Comparison of ENCODE assay signal across 17 cellular contexts in genomic region chr7:80656029-80656428, GRCh38. TPM values are rescaled to one million over a fixed set of nuclear protein-coding genes. Genes with fewer than 3 reads are reported as not detected.
DNase-seq lines count a peak whose midpoint lies in the region; ATAC-seq, FAIRE-seq and TF ChIP-seq lines count a peak whose summit lies in the region.
"Had no signal": no experiment of that assay in that cellular context is flagged by ENCODE, and none has a peak within 500 bp of the region (broad histone marks: within the 10 kb centered on the region; RNA-seq: fewer than 3 reads in every experiment).

No MANE protein-coding gene starts in this region.

- H3K27ac Mint-ChIP-seq in MCF 10A (ENCODE audit: low read depth, unreplicated experiment) = no peak overlapping the region
- H3K27ac Mint-ChIP-seq: CD4-positive, alpha-beta T cell had no signal

- H2BK120ac ChIP-seq in IMR-90 (ENCODE audit: low read depth, low read length) = 0 out of 2 replicates have a peak overlapping the region, but pooled peaks have one; percentile 11

- BruUV-seq in mammary epithelial cell (replicated peaks; lab: Mats Ljungman, UMichigan) (no TSS peak), MCF 10A (replicated peaks; lab: Mats Ljungman, UMichigan) (no TSS peak), IMR-90 (replicated peaks; lab: Mats Ljungman, UMichigan) (no TSS peak), HepG2 (replicated peaks; lab: Mats Ljungman, UMichigan) (no TSS peak)

- peak overlapping the region; percentile 3 for H2AFZ ChIP-seq in mammary epithelial cell (ENCODE audit: low read depth, low read length)
- no peak overlapping the region for H2AFZ ChIP-seq in IMR-90 (replicated peaks; ENCODE audit: low read length, poor library complexity)
- no peak overlapping the region for H2AFZ ChIP-seq in HepG2 (ENCODE audit: low read length)
- H2AFZ ChIP-seq: GM23248 had no signal

- H2BK15ac ChIP-seq in IMR-90 (ENCODE audit: low read depth, low read length) = 0 out of 3 replicates have a peak overlapping the region, but pooled peaks have one; percentile 30

- H3K4me3 ChIP-seq in mammary epithelial cell (replicated peaks in 1 of 3; ENCODE audit: insufficient read depth in 1 of 3, low read depth in 2 of 3, low read length in 3 of 3) (no peak overlapping the region), IMR-90 (ENCODE audit: insufficient read depth, low read depth, low read length) (no peak overlapping the region), HepG2 (replicated peaks in 1 of 3; ENCODE audit: insufficient read depth in 1 of 3, low read depth in 2 of 3, low read length in 3 of 3) (no peak overlapping the region; a peak in 1 of 6 replicates), subcutaneous abdominal adipose tissue (ENCODE audit: low read depth in 1 of 5, low read length in 5 of 5) (peak overlapping the region in 2 of 5 donors; percentile 1 to 26)
- H3K4me3 ChIP-seq: BLaER1 treated with 17β-estradiol and CSF1 and Interleukin-3, amounts not matched to agents 10 nM and 100 nM; GM12878; GM23248 had no signal

- H3K27me3 Mint-ChIP-seq in MCF 10A (ENCODE audit: insufficient read depth, unreplicated experiment) = no peaks in the 10 kb centered on the region
- H3K27me3 Mint-ChIP-seq: CD4-positive, alpha-beta T cell had no signal

- dilution Hi-C loops in mammary epithelial cell (cut with HindIII; ENCODE audit: low sequenced_read_pairs) = no loop called here
- dilution Hi-C loops in IMR-90 (cut with HindIII; ENCODE audit: low sequenced_read_pairs, unreplicated experiment) = no loop called here

- no peak overlapping the region for H4K91ac ChIP-seq in IMR-90 (ENCODE audit: insufficient read depth, low read depth, low read length)

- H3K56ac ChIP-seq in IMR-90 (ENCODE audit: extremely low read depth, insufficient read depth, low read length) = no peak overlapping the region

- CTCF ChIA-PET in mammary epithelial cell (lab: Charles Lee; ENCODE audit: low non-redundant PET) = no interaction called here
- CTCF ChIA-PET in MCF 10A (lab: Yijun Ruan, JAX) = no interaction called here
- CTCF ChIA-PET in IMR-90 (lab: Yijun Ruan, JAX) = no interaction called here
- CTCF ChIA-PET in HepG2 (lab: Yijun Ruan, JAX; ENCODE audit: low intra/inter-chr PET ratio, low total read pairs) = no interaction called here

- no peak overlapping the region for H3K4me2 ChIP-seq in mammary epithelial cell (ENCODE audit: insufficient read depth, low read depth, low read length)
- H3K4me2 ChIP-seq in IMR-90 (ENCODE audit: low read depth, low read length) = no peak overlapping the region
- 0 out of 2 replicates have a peak overlapping the region, but pooled peaks have one; percentile 19 for H3K4me2 ChIP-seq in HepG2 (ENCODE audit: low read depth, low read length)

- H3K18ac ChIP-seq in IMR-90 (ENCODE audit: low read depth, low read length) = peak overlapping the region; percentile 24; the same call in 1 of the 2 replicates

- FAIRE-seq in HepG2 (lab: Jason Lieb, UNC) (no peak), GM12892 (lab: Jason Lieb, UNC) (no peak)
- FAIRE-seq: GM12878 had no signal

- 0 out of 4 replicates have a peak overlapping the region, but pooled peaks of 1 of the 2 experiments have one; percentile 1 for H4K8ac ChIP-seq in IMR-90 (ENCODE audit: low read depth in 2 of 2, low read length in 2 of 2)

- H3K4me1 ChIP-seq in mammary epithelial cell (ENCODE audit: insufficient read depth, low read length) (no peaks in the 10 kb centered on the region), IMR-90 (ENCODE audit: control insufficient read depth, insufficient read depth, low read length) (peaks cover 2% of the 10 kb centered on the region), HepG2 (ENCODE audit: insufficient read depth, low read length) (peaks cover 23% of the 10 kb centered on the region), subcutaneous abdominal adipose tissue (ENCODE audit: control insufficient read depth in 5 of 5, insufficient read depth in 5 of 5, low read length in 5 of 5) (peaks cover 7 to 97% (median 93%) of the 10 kb centered on the region in 5 donors)

- H2BK20ac ChIP-seq in IMR-90 (ENCODE audit: low read depth, low read length) = peak overlapping the region; percentile 49; the same call in 1 of the 2 replicates

- no peak overlapping the region for H2AK5ac ChIP-seq in IMR-90 (ENCODE audit: low read depth, low read length)

- H2AK9ac ChIP-seq in IMR-90 (replicated peaks; ENCODE audit: low read depth, low read length, poor library complexity) = no peak overlapping the region

- no peaks in the 10 kb centered on the region; the same call in 1 of the 2 replicates for H3K9me1 ChIP-seq in IMR-90 (ENCODE audit: insufficient read depth, low read length)

- TF ChIP-seq CTCF in mammary epithelial cell (conservative IDR thresholded peaks at IDR 0.05 in 1 of 2, IDR thresholded peaks at IDR 0.05 in 1 of 2; ENCODE audit: extremely low read depth in 1 of 2, insufficient read depth in 1 of 2, low read depth in 1 of 2, low read length in 2 of 2) = no peak
- TF ChIP-seq CTCF in MCF 10A (IDR thresholded peaks at IDR 0.05; ENCODE audit: unreplicated experiment) = no peak
- no peak for TF ChIP-seq CTCF in IMR-90 (conservative IDR thresholded peaks at IDR 0.05; ENCODE audit: low read depth, low read length)
- TF ChIP-seq CTCF in HepG2 (CRISPR knock-in tag; IDR thresholded peaks at IDR 0.05) = no peak

- no peak for TF ChIP-seq RAD21 in IMR-90 (IDR thresholded peaks at IDR 0.05; ENCODE audit: low read length)
- no peak for TF ChIP-seq RAD21 in HepG2 (CRISPR knock-in tag; IDR thresholded peaks at IDR 0.05)

- DNase-seq in mammary epithelial cell (no peak), MCF 10A (ENCODE audit: unreplicated experiment) (no peak), IMR-90 (no peak), HepG2 (ENCODE audit: low spot score) (peak; percentile 11), foreskin melanocyte (no peak), GM12892 (ENCODE audit: insufficient read length) (no peak)
- DNase-seq: ACHN; CD4-positive, alpha-beta T cell; DMS79; GM23248 had no signal

- H3K9ac ChIP-seq in mammary epithelial cell (ENCODE audit: insufficient read depth, low read length) (no peak overlapping the region), IMR-90 (ENCODE audit: low read depth, low read length) (no peak overlapping the region), HepG2 (ENCODE audit: insufficient read depth, low read depth, low read length) (no peak overlapping the region), subcutaneous abdominal adipose tissue (ENCODE audit: low read length in 5 of 5) (peak overlapping the region in 1 of 5 donors; percentile 57)
- H3K9ac ChIP-seq: BLaER1 treated with 17β-estradiol and CSF1 and Interleukin-3, amounts not matched to agents 10 nM and 100 nM; GM23248 had no signal

- WGBS in mammary epithelial cell (ENCODE audit: low coverage, missing lambda C conversion rate) = 81% methylated on average over 4 of the region's 4 CpGs
- WGBS in IMR-90 (ENCODE audit: extremely low coverage in 2 of 2, insufficient read length in 1 of 2), 2 experiments = no CpG with 5 or more reads among the region's 4 CpGs
- WGBS in HepG2 (ENCODE audit: low lambda C conversion rate) = 22% methylated on average over 4 of the region's 4 CpGs

- H3K79me2 ChIP-seq in mammary epithelial cell (ENCODE audit: insufficient read depth, low read length) = no peaks in the 10 kb centered on the region
- no peaks in the 10 kb centered on the region for H3K79me2 ChIP-seq in HepG2 (ENCODE audit: insufficient read depth, low read length)

- no peaks in the 10 kb centered on the region for H3K9me3 Mint-ChIP-seq in MCF 10A (ENCODE audit: unreplicated experiment)
- H3K9me3 Mint-ChIP-seq: CD4-positive, alpha-beta T cell had no signal

- no peak overlapping the region for H2BK5ac ChIP-seq in IMR-90 (ENCODE audit: low read depth, low read length, poor library complexity, severe bottlenecking)

- H3K4me3 Mint-ChIP-seq in MCF 10A (ENCODE audit: unreplicated experiment) = no peak overlapping the region
- H3K4me3 Mint-ChIP-seq: CD4-positive, alpha-beta T cell had no signal

- H3K27me3 ChIP-seq in mammary epithelial cell (ENCODE audit: insufficient read depth, low read length) (no peaks in the 10 kb centered on the region), IMR-90 (ENCODE audit: control insufficient read depth, insufficient read depth, low read length) (no peaks in the 10 kb centered on the region), HepG2 (ENCODE audit: control insufficient read depth in 1 of 2, insufficient read depth in 2 of 2, low read length in 2 of 2) (no peaks in the 10 kb centered on the region), subcutaneous abdominal adipose tissue (ENCODE audit: control insufficient read depth in 5 of 5, insufficient read depth in 4 of 5, low read length in 5 of 5) (no peaks in the 10 kb centered on the region)
- H3K27me3 ChIP-seq: BLaER1 treated with 17β-estradiol and CSF1 and Interleukin-3, amounts not matched to agents 10 nM and 100 nM had no signal

- H3K36me3 ChIP-seq in mammary epithelial cell (ENCODE audit: insufficient read depth, low read length) (no peaks in the 10 kb centered on the region), IMR-90 (ENCODE audit: control insufficient read depth, insufficient read depth, low read length) (no peaks in the 10 kb centered on the region), HepG2 (replicated peaks in 1 of 2; ENCODE audit: control insufficient read depth in 1 of 2, insufficient read depth in 2 of 2, low read length in 2 of 2) (no peaks in the 10 kb centered on the region), subcutaneous abdominal adipose tissue (ENCODE audit: control insufficient read depth in 5 of 5, insufficient read depth in 5 of 5, low read length in 5 of 5) (peaks cover 30 to 84% (median 40%) of the 10 kb centered on the region in 5 donors)

- H3K79me1 ChIP-seq in IMR-90 (ENCODE audit: low read depth in 1 of 2, low read length in 2 of 2) = no peaks in the 10 kb centered on the region

- no peak for TF ChIP-seq POLR2A in IMR-90 (IDR thresholded peaks at IDR 0.05; ENCODE audit: low read depth, low read length)
- no peak for TF ChIP-seq POLR2A in HepG2 (IDR thresholded peaks at IDR 0.05; ENCODE audit: insufficient read depth in 1 of 2, low read depth in 2 of 2, low read length in 2 of 2)
- no peak for TF ChIP-seq POLR2A in GM12892 (IDR thresholded peaks at IDR 0.05; ENCODE audit: low read depth, low read length)

- 0 out of 2 replicates have a peak overlapping the region, but pooled peaks have one; percentile 14 for H3K14ac ChIP-seq in IMR-90 (replicated peaks; ENCODE audit: low read depth, low read length)

- intact Hi-C loops in mammary epithelial cell (cut with micrococcal nuclease) = loop anchor here (5.0 kb wide), 1 partner anchor 524 kb away; the partner anchor contains the start of gene GNAI1
- intact Hi-C loops in MCF 10A (cut with micrococcal nuclease) = loop anchor here (5.0 kb wide), 1 partner anchor 594 kb away; no protein-coding TSS in a partner anchor
- intact Hi-C loops in IMR-90 (cut with micrococcal nuclease) = loop anchor here (10.0 kb wide), 1 partner anchor 571 kb away; no protein-coding TSS in a partner anchor
- intact Hi-C loops in HepG2 (cut with micrococcal nuclease; ENCODE audit: unreplicated experiment) = loop anchor here (10.0 kb wide), 2 partner anchors 521 to 591 kb away; partner anchors contain the start of gene GNAI1

- no peak for ATAC-seq in IMR-90 (ENCODE audit: low read depth)
- ATAC-seq in HepG2 = no peak
- ATAC-seq: GM12878, HCT116 had no signal

- POLR2A ChIA-PET in MCF 10A (lab: Yijun Ruan, JAX) = no interaction called here
- POLR2A ChIA-PET in IMR-90 (lab: Charles Lee; ENCODE audit: unreplicated experiment) = no interaction called here
- POLR2A ChIA-PET in HepG2 (lab: Yijun Ruan, JAX) = no interaction called here

- H3K4me1 Mint-ChIP-seq in MCF 10A (ENCODE audit: insufficient read depth, unreplicated experiment) = no peaks in the 10 kb centered on the region

- H3K36me3 Mint-ChIP-seq in MCF 10A (ENCODE audit: insufficient read depth, unreplicated experiment) = peaks cover 5% of the 10 kb centered on the region

- no peaks in the 10 kb centered on the region for H3K9me3 ChIP-seq in mammary epithelial cell (replicated peaks; ENCODE audit: insufficient read depth, low read length)
- no peaks in the 10 kb centered on the region for H3K9me3 ChIP-seq in IMR-90 (ENCODE audit: control insufficient read depth, insufficient read depth, low read length)
- no peaks in the 10 kb centered on the region for H3K9me3 ChIP-seq in HepG2 (ENCODE audit: low read length)
- H3K9me3 ChIP-seq in subcutaneous abdominal adipose tissue (ENCODE audit: control insufficient read depth in 5 of 5, low read length in 5 of 5) = no peaks in the 10 kb centered on the region
- H3K9me3 ChIP-seq: BLaER1 treated with 17β-estradiol and CSF1 and Interleukin-3, amounts not matched to agents 10 nM and 100 nM had no signal

- in situ Hi-C loops in mammary epithelial cell (cut with MboI; ENCODE audit: low sequenced_read_pairs in 2 of 2) = loop anchor here (10.0 to 25.0 kb wide), 2 partner anchors 231 to 569 kb away; no protein-coding TSS in a partner anchor
- in situ Hi-C loops in IMR-90 (cut with MboI; ENCODE audit: low sequenced_read_pairs) = loop anchor here (5.0 to 25.0 kb wide), 2 partner anchors 229 to 569 kb away; no protein-coding TSS in a partner anchor
- in situ Hi-C loops in HepG2 (cut with HindIII; ENCODE audit: extremely low pct_ligation_motif_present, low pct_unique_long_range_greater_than_20kb) = loop anchor here (5.0 kb wide), 1 partner anchor 224 kb away; no protein-coding TSS in a partner anchor

- H3K27ac ChIP-seq in mammary epithelial cell (ENCODE audit: insufficient read depth, low read depth, low read length) (no peak overlapping the region), IMR-90 (ENCODE audit: insufficient read depth, low read length) (no peak overlapping the region), HepG2 (ENCODE audit: extremely low read length, insufficient read depth, low read length) (no peak overlapping the region), subcutaneous abdominal adipose tissue (ENCODE audit: low read depth, low read length) (peak overlapping the region; percentile 100)
- H3K27ac ChIP-seq: 22Rv1; BLaER1 treated with 17β-estradiol and CSF1 and Interleukin-3, amounts not matched to agents 10 nM and 100 nM; GM23248 had no signal

- H4K20me1 ChIP-seq in mammary epithelial cell (ENCODE audit: insufficient read depth, low read length) (no peaks in the 10 kb centered on the region), IMR-90 (ENCODE audit: insufficient read depth, low read length) (no peaks in the 10 kb centered on the region), HepG2 (ENCODE audit: insufficient read depth, low read length) (no peaks in the 10 kb centered on the region)

- no peak overlapping the region for H3K23ac ChIP-seq in IMR-90 (ENCODE audit: low read depth, low read length)

- TF ChIP-seq EP300 in HepG2 (IDR thresholded peaks at IDR 0.05; ENCODE audit: low read depth in 2 of 2, low read length in 2 of 2) = peak in 1 of 2 experiments; percentile 48; a peak in 1 of 4 replicates
- no peak for TF ChIP-seq EP300 in HepG2 (CRISPR knock-in tag; IDR thresholded peaks at IDR 0.05; ENCODE audit: borderline replicate concordance)

- H3K4ac ChIP-seq in IMR-90 (ENCODE audit: low read depth, low read length) = no peak overlapping the region

- 0 out of 2 replicates have a peak overlapping the region, but pooled peaks have one; percentile 8 for H4K5ac ChIP-seq in IMR-90 (ENCODE audit: low read depth, low read length)

RNA-seq across cellular contexts. Expression of gene CD36, which starts 17.6 kb away (rescaled TPM):
- total RNA-seq in mammary epithelial cell (under 1 TPM in 1 of 2 donors, not detected in 1; 0.50 TPM), MCF 10A (2022) (0.12 and 0.27 TPM in 2 replicates), IMR-90 (2012; rRNA removed) (0.54 and 0.56 TPM in 2 replicates), HepG2 (2016; rRNA removed; fragmentation: Illumina TruSeq; extraction: Trizol) (3.4 and 4.8 TPM in 2 replicates)
- polyA plus RNA-seq in mammary epithelial cell (0.10 TPM), IMR-90 (2012; rRNA removed) (0.19 and 0.52 TPM in 2 replicates), HepG2 (2011; rRNA removed) (1.9 and 2.8 TPM in 2 replicates)
- 0.10 TPM for polyA minus RNA-seq in mammary epithelial cell
- 0.04 and 0.05 TPM in 2 replicates for polyA plus RNA-seq in IMR-90 (2012; cell fraction: cytosol; rRNA removed)
- polyA plus RNA-seq in IMR-90 (2012; cell fraction: nucleus; rRNA removed; ENCODE audit: low replicate concordance) = 0.03 and 0.47 TPM in 2 replicates
- 0.61 and 0.88 TPM in 2 replicates for total RNA-seq in HepG2 (2016; cell fraction: cytosol; rRNA removed; fragmentation: Illumina TruSeq; extraction: Trizol; ENCODE audit: low read depth)
- total RNA-seq in HepG2 (2016; cell fraction: insoluble cytoplasmic fraction; rRNA removed; fragmentation: Illumina TruSeq; extraction: Trizol) = 2.4 and 4.7 TPM in 2 replicates
- total RNA-seq in HepG2 (2016; cell fraction: membrane; rRNA removed; fragmentation: Illumina TruSeq; extraction: Trizol) = 1.3 and 1.5 TPM in 2 replicates
- total RNA-seq in HepG2 (2016; cell fraction: nucleus; rRNA removed; fragmentation: Illumina TruSeq; extraction: Trizol) = 6.2 and 8.1 TPM in 2 replicates
- polyA plus RNA-seq in HepG2 (2011; cell fraction: cytosol; rRNA removed) = 1.1 and 1.4 TPM in 2 replicates
- polyA plus RNA-seq in HepG2 (2011; cell fraction: nucleus; rRNA removed) = 0.93 and 1.5 TPM in 2 replicates
- 2.1 and 4.0 TPM in 2 replicates for polyA plus RNA-seq in HepG2 (2012)
- 0.34 and 0.44 TPM in 2 replicates for polyA plus RNA-seq in HepG2 (2016; cell fraction: cytosol; fragmentation: Illumina TruSeq; extraction: Trizol; ENCODE audit: low read depth)
- polyA plus RNA-seq in HepG2 (2016; cell fraction: insoluble cytoplasmic fraction; fragmentation: Illumina TruSeq; extraction: Trizol; ENCODE audit: low read depth) = 1.2 and 1.7 TPM in 2 replicates
- polyA plus RNA-seq in HepG2 (2016; cell fraction: membrane; fragmentation: Illumina TruSeq; extraction: Trizol; ENCODE audit: low read depth) = 0.30 and 0.38 TPM in 2 replicates
- 4.3 TPM in 2 replicates for polyA plus RNA-seq in HepG2 (2016; cell fraction: nucleus; fragmentation: Illumina TruSeq; extraction: Trizol; ENCODE audit: insufficient read depth, low read depth)
- 0.05 and 2.6 TPM in 2 replicates for polyA minus RNA-seq in HepG2 (2011; rRNA and poly(A)+ RNA removed; ENCODE audit: low replicate concordance)
- 1.4 and 3.9 TPM in 2 replicates for polyA minus RNA-seq in HepG2 (2011; cell fraction: cytosol; rRNA and poly(A)+ RNA removed)
- 5.0 and 6.0 TPM in 2 replicates for polyA minus RNA-seq in HepG2 (2011; cell fraction: nucleus; rRNA and poly(A)+ RNA removed)
- polyA plus RNA-seq in GM12892 (2012; ENCODE audit: missing spikeins) = not detected
- total RNA-seq: G401, GM23248, HT-29 had no signal
